Comparison of ENCODE assay signal across 1 cellular context in the genomic region with DNA sequence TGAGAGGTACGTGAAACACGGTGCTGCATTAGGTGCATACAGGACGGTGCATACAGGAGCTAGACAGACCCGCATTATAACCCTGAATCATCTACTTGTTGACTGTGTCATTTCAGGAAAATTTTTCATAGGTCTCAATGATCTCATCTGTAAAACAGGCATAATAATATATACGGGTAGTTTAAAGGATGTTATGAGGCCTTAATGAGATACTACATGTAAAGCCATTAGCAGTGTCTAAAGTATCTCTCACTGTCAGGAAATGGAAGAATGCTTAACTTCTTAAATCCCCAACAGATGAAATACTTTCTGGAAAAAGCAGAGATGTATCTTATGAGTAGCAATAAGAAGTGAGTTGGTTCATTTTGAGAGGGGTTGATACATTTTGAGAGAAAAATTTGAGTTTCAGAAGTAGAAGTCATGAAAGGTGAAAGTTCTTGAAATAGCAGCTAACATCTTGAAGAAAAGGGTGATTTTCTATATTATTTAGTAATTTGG.
TF ChIP-seq lines count a peak whose summit lies in the region.

No MANE protein-coding gene starts in this region.

TF ChIP-seq in GM12878, 131 proteins besides CTCF, POLR2A, EP300 and RAD21 (continued from another document):
- TF ChIP-seq, protein P1, sequence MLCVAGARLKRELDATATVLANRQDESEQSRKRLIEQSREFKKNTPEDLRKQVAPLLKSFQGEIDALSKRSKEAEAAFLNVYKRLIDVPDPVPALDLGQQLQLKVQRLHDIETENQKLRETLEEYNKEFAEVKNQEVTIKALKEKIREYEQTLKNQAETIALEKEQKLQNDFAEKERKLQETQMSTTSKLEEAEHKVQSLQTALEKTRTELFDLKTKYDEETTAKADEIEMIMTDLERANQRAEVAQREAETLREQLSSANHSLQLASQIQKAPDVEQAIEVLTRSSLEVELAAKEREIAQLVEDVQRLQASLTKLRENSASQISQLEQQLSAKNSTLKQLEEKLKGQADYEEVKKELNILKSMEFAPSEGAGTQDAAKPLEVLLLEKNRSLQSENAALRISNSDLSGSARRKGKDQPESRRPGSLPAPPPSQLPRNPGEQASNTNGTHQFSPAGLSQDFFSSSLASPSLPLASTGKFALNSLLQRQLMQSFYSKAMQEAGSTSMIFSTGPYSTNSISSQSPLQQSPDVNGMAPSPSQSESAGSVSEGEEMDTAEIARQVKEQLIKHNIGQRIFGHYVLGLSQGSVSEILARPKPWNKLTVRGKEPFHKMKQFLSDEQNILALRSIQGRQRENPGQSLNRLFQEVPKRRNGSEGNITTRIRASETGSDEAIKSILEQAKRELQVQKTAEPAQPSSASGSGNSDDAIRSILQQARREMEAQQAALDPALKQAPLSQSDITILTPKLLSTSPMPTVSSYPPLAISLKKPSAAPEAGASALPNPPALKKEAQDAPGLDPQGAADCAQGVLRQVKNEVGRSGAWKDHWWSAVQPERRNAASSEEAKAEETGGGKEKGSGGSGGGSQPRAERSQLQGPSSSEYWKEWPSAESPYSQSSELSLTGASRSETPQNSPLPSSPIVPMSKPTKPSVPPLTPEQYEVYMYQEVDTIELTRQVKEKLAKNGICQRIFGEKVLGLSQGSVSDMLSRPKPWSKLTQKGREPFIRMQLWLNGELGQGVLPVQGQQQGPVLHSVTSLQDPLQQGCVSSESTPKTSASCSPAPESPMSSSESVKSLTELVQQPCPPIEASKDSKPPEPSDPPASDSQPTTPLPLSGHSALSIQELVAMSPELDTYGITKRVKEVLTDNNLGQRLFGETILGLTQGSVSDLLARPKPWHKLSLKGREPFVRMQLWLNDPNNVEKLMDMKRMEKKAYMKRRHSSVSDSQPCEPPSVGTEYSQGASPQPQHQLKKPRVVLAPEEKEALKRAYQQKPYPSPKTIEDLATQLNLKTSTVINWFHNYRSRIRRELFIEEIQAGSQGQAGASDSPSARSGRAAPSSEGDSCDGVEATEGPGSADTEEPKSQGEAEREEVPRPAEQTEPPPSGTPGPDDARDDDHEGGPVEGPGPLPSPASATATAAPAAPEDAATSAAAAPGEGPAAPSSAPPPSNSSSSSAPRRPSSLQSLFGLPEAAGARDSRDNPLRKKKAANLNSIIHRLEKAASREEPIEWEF (IDR thresholded peaks at IDR 0.05; ENCODE audit: insufficient replicate concordance, low read depth, low read length): no peak
- TF ChIP-seq GABPA (IDR thresholded peaks at IDR 0.05; ENCODE audit: low read depth) (peak; percentile 52; the same call in 1 of the 2 replicates), BRCA1 (IDR thresholded peaks at IDR 0.05; ENCODE audit: low read depth, low read length) (no peak), MEF2A (IDR thresholded peaks at IDR 0.05; ENCODE audit: insufficient read depth, low read depth, low read length) (0 out of 2 replicates have a peak, but pooled peaks have one; percentile 68), CREM (IDR thresholded peaks at IDR 0.05; ENCODE audit: low read depth) (peak; percentile 62; the same call in 1 of the 2 replicates), NFIC (IDR thresholded peaks at IDR 0.05; ENCODE audit: low read depth, low read length) (peak; percentile 95), BACH1 (IDR thresholded peaks at IDR 0.05; ENCODE audit: borderline replicate concordance) (no peak), NR2F1 (conservative IDR thresholded peaks at IDR 0.05) (no peak), TCF7 (IDR thresholded peaks at IDR 0.05; ENCODE audit: borderline replicate concordance) (peak; percentile 24; the same call in 1 of the 2 replicates), EZH2 (IDR thresholded peaks at IDR 0.05; ENCODE audit: borderline replicate concordance, control insufficient read depth, low read depth, low read length) (no peak), SMARCA5 (IDR thresholded peaks at IDR 0.05) (no peak), TBL1XR1 (IDR thresholded peaks at IDR 0.05; ENCODE audit: low read depth, low read length) (no peak), TCF12 (IDR thresholded peaks at IDR 0.05; ENCODE audit: low read depth, low read length) (no peak), JUNB (IDR thresholded peaks at IDR 0.05) (peak; percentile 98), FOXM1 (IDR thresholded peaks at IDR 0.05; ENCODE audit: low read depth, low read length) (peak; percentile 87; the same call in 1 of the 2 replicates), CREB1 (IDR thresholded peaks at IDR 0.05; ENCODE audit: low read depth) (0 out of 2 replicates have a peak, but pooled peaks have one; percentile 19)
- TF ChIP-seq, protein P2, sequence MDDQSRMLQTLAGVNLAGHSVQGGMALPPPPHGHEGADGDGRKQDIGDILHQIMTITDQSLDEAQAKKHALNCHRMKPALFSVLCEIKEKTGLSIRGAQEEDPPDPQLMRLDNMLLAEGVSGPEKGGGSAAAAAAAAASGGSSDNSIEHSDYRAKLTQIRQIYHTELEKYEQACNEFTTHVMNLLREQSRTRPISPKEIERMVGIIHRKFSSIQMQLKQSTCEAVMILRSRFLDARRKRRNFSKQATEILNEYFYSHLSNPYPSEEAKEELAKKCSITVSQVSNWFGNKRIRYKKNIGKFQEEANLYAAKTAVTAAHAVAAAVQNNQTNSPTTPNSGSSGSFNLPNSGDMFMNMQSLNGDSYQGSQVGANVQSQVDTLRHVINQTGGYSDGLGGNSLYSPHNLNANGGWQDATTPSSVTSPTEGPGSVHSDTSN (IDR thresholded peaks at IDR 0.05; ENCODE audit: insufficient replicate concordance, low read depth, low read length): no peak
- TF ChIP-seq, protein P3, sequence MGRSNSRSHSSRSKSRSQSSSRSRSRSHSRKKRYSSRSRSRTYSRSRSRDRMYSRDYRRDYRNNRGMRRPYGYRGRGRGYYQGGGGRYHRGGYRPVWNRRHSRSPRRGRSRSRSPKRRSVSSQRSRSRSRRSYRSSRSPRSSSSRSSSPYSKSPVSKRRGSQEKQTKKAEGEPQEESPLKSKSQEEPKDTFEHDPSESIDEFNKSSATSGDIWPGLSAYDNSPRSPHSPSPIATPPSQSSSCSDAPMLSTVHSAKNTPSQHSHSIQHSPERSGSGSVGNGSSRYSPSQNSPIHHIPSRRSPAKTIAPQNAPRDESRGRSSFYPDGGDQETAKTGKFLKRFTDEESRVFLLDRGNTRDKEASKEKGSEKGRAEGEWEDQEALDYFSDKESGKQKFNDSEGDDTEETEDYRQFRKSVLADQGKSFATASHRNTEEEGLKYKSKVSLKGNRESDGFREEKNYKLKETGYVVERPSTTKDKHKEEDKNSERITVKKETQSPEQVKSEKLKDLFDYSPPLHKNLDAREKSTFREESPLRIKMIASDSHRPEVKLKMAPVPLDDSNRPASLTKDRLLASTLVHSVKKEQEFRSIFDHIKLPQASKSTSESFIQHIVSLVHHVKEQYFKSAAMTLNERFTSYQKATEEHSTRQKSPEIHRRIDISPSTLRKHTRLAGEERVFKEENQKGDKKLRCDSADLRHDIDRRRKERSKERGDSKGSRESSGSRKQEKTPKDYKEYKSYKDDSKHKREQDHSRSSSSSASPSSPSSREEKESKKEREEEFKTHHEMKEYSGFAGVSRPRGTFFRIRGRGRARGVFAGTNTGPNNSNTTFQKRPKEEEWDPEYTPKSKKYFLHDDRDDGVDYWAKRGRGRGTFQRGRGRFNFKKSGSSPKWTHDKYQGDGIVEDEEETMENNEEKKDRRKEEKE (IDR thresholded peaks at IDR 0.05): no peak
- TF ChIP-seq, protein P4, sequence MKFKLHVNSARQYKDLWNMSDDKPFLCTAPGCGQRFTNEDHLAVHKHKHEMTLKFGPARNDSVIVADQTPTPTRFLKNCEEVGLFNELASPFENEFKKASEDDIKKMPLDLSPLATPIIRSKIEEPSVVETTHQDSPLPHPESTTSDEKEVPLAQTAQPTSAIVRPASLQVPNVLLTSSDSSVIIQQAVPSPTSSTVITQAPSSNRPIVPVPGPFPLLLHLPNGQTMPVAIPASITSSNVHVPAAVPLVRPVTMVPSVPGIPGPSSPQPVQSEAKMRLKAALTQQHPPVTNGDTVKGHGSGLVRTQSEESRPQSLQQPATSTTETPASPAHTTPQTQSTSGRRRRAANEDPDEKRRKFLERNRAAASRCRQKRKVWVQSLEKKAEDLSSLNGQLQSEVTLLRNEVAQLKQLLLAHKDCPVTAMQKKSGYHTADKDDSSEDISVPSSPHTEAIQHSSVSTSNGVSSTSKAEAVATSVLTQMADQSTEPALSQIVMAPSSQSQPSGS (IDR thresholded peaks at IDR 0.05; ENCODE audit: low read length): peak; percentile 83
- TF ChIP-seq, protein P5, sequence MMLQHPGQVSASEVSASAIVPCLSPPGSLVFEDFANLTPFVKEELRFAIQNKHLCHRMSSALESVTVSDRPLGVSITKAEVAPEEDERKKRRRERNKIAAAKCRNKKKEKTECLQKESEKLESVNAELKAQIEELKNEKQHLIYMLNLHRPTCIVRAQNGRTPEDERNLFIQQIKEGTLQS (IDR thresholded peaks at IDR 0.05; ENCODE audit: borderline replicate concordance, extremely low read depth, low read depth, low read length): no peak
- TF ChIP-seq, protein P6, sequence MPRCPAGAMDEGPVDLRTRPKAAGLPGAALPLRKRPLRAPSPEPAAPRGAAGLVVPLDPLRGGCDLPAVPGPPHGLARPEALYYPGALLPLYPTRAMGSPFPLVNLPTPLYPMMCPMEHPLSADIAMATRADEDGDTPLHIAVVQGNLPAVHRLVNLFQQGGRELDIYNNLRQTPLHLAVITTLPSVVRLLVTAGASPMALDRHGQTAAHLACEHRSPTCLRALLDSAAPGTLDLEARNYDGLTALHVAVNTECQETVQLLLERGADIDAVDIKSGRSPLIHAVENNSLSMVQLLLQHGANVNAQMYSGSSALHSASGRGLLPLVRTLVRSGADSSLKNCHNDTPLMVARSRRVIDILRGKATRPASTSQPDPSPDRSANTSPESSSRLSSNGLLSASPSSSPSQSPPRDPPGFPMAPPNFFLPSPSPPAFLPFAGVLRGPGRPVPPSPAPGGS (IDR thresholded peaks at IDR 0.05; ENCODE audit: borderline replicate concordance, insufficient read depth, low read depth, low read length, poor library complexity, severe bottlenecking): peak; percentile 72
